Comparison of ENCODE assay signal across 9 cellular contexts in the genomic region with DNA sequence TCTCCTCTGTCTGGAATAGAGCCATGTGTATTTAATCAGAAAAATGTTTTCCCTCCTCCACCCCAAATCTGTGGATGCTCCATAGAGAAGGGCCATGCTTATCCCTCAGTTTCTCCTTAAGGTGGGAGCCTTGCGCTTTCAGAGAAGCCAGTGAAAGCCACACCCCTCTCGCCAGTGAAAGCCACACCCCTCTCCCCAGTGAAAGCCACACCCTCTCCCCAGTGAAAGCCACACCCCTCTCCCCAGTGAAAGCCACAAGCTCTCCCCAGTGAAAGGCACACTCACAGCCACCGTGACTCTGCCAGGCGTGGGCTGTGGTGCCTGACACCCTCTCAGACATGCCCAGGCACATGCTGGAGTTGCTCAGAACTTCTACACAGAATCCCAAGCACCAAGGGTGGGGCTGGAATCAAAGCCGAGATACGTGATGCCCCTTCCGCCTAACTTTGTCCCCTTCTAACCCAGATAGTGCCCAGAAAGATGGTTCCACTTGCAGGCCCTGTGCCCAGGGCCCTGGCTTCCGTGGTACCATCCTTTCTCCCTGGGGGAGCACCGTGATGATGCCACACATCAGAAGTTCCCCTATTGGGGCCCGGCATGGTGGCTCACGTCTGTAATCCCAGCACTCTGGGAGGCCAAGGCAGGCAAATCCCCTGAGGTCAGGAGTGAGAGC. TPM values are rescaled to one million over a fixed set of nuclear protein-coding genes. Genes with fewer than 3 reads are reported as not detected.
A peak's percentile ranks its signal among the peaks of the same experiment; 100 is the strongest.
DNase-seq lines count a peak whose midpoint lies in the region; ATAC-seq, FAIRE-seq and TF ChIP-seq lines count a peak whose summit lies in the region.
"Had no signal": no experiment of that assay in that cellular context is flagged by ENCODE, and none has a peak within 500 bp of the region (broad histone marks: within the 10 kb centered on the region; RNA-seq: fewer than 3 reads in every experiment).

No MANE protein-coding gene starts in this region.

- DNase-seq in NCI-H748 (lab: John Stamatoyannopoulos, UW; ENCODE audit: unreplicated experiment) (peak; percentile 60), NCI-H748 treated with DMSO at 0.1 percent for 48 hours (lab: John Stamatoyannopoulos, UW) (no peak), M059J (ENCODE audit: low read depth) (peak; percentile 31), choroid plexus epithelial cell (ENCODE audit: low read depth) (peak; percentile 72), D721Med (ENCODE audit: insufficient read length, low spot score) (no peak), kidney glomerular epithelial cell (lab: John Stamatoyannopoulos, UW) (no peak)
- DNase-seq in activated CD4-positive, alpha-beta T cell treated with anti-CD3 and anti-CD28 coated beads for 1 hour, result peak; percentile 69
- peak; percentile 80 for DNase-seq in natural killer cell treated with Interleukin-12 subunit alpha and Interleukin-12 subunit beta and Interleukin-15 and Interleukin-18, amount 100 ng/mL, for 72 hours (ENCODE audit: low spot score)

- no peaks in the 10 kb centered on the region for H3K36me3 Mint-ChIP-seq in natural killer cell treated with Interleukin-12 subunit alpha and Interleukin-12 subunit beta and Interleukin-15 and Interleukin-18, amount 100 ng/mL, for 72 hours

- H3K9me3 Mint-ChIP-seq in natural killer cell treated with Interleukin-12 subunit alpha and Interleukin-12 subunit beta and Interleukin-15 and Interleukin-18, amount 100 ng/mL, for 72 hours, result no peaks in the 10 kb centered on the region

- peak overlapping the region; percentile 78 for H3K4me3 Mint-ChIP-seq in natural killer cell treated with Interleukin-12 subunit alpha and Interleukin-12 subunit beta and Interleukin-15 and Interleukin-18, amount 100 ng/mL, for 72 hours

- ATAC-seq in natural killer cell treated with Interleukin-12 subunit alpha and Interleukin-12 subunit beta and Interleukin-15 and Interleukin-18, amount 100 ng/mL, for 72 hours, result peak; percentile 88 to 91

- H3K27ac Mint-ChIP-seq in natural killer cell treated with Interleukin-12 subunit alpha and Interleukin-12 subunit beta and Interleukin-15 and Interleukin-18, amount 100 ng/mL, for 72 hours, result peak overlapping the region; percentile 58 to 77

- no peaks in the 10 kb centered on the region for H3K27me3 Mint-ChIP-seq in natural killer cell treated with Interleukin-12 subunit alpha and Interleukin-12 subunit beta and Interleukin-15 and Interleukin-18, amount 100 ng/mL, for 72 hours

- no peak for FAIRE-seq in D721Med (lab: Jason Lieb, UNC)
- FAIRE-seq: islet of Langerhans had no signal

- H3K4me1 Mint-ChIP-seq in natural killer cell treated with Interleukin-12 subunit alpha and Interleukin-12 subunit beta and Interleukin-15 and Interleukin-18, amount 100 ng/mL, for 72 hours (ENCODE audit: low read depth in 2 of 2), result peaks cover 35 to 53% of the 10 kb centered on the region in 2 donors

- no peak overlapping the region for H3K4me3 ChIP-seq in choroid plexus epithelial cell (ENCODE audit: low read depth, low read length)

- TF ChIP-seq CTCF in choroid plexus epithelial cell (conservative IDR thresholded peaks at IDR 0.05; ENCODE audit: low read depth, low read length), result no peak
- no peak for TF ChIP-seq CTCF in D721Med (IDR thresholded peaks at IDR 0.05; ENCODE audit: insufficient read depth, missing control alignments)

RNA-seq across cellular contexts. Expression of gene PRR5, which starts 16.5 kb away (rescaled TPM):
- not detected in 2 replicates for total RNA-seq in M059J (2014; rRNA removed; shearing (Covaris generic))
- total RNA-seq in natural killer cell treated with Interleukin-12 subunit alpha and Interleukin-12 subunit beta and Interleukin-15 and Interleukin-18, amount 100 ng/mL, for 72 hours, result 10 to 100 TPM; 15.7 to 29.2 TPM

Comparison
In these comparisons a context has a peak if more than half of its experiments do, and no peak if none do; other contexts are left out.
1. DNase-seq: peak in NCI-H748 (single experiment), M059J (single experiment), activated CD4-positive, alpha-beta T cell treated with anti-CD3 and anti-CD28 coated beads for 1 hour (single experiment), choroid plexus epithelial cell (single experiment) and natural killer cell treated with Interleukin-12 subunit alpha and Interleukin-12 subunit beta and Interleukin-15 and Interleukin-18, amount 100 ng/mL, for 72 hours (single experiment); none in NCI-H748 treated with DMSO at 0.1 percent for 48 hours (single experiment), D721Med (single experiment) and kidney glomerular epithelial cell (single experiment).
2. RNA of gene PRR5, which starts 16.5 kb away (total RNA-seq): 15.7 to 29.2 TPM in natural killer cell treated with Interleukin-12 subunit alpha and Interleukin-12 subunit beta and Interleukin-15 and Interleukin-18, amount 100 ng/mL, for 72 hours; not detected in M059J; every median in the first group is over 10 times any median in the second.